25 cellular contexts compared by ENCODE assay signal in genomic region chr9:123727332-123727731, GRCh38.
A peak's percentile ranks its signal among the peaks of the same experiment; 100 is the strongest.
DNase-seq lines count a peak whose midpoint lies in the region; ATAC-seq and TF ChIP-seq lines count a peak whose summit lies in the region.
"Had no signal": no experiment of that assay in that cellular context is flagged by ENCODE, and none has a peak within 500 bp of the region (broad histone marks: within the 10 kb centered on the region; RNA-seq: fewer than 3 reads in every experiment).

No MANE protein-coding gene starts in this region.

- H3K4me3 ChIP-seq in AG10803 (ENCODE audit: low read length) (no peak overlapping the region), IMR-90 (ENCODE audit: insufficient read depth, low read depth, low read length) (no peak overlapping the region), choroid plexus epithelial cell (ENCODE audit: low read depth, low read length) (no peak overlapping the region), fibroblast of the aortic adventitia (ENCODE audit: low read depth, low read length) (no peak overlapping the region)

- no peaks in the 10 kb centered on the region for H3K9me1 ChIP-seq in IMR-90 (ENCODE audit: insufficient read depth, low read length)

- H3K56ac ChIP-seq in IMR-90 (ENCODE audit: extremely low read depth, insufficient read depth, low read length) = no peak overlapping the region

- H4K91ac ChIP-seq in IMR-90 (ENCODE audit: insufficient read depth, low read depth, low read length) = no peak overlapping the region

- H3K9me3 ChIP-seq in IMR-90 (ENCODE audit: control insufficient read depth, insufficient read depth, low read length) = peaks cover 2% of the 10 kb centered on the region; the same call in 1 of the 2 replicates

- TF ChIP-seq CTCF in AG10803 (conservative IDR thresholded peaks at IDR 0.05; ENCODE audit: low read length) (no peak), IMR-90 (conservative IDR thresholded peaks at IDR 0.05; ENCODE audit: low read depth, low read length) (no peak), choroid plexus epithelial cell (conservative IDR thresholded peaks at IDR 0.05; ENCODE audit: low read depth, low read length) (no peak), fibroblast of the aortic adventitia (IDR thresholded peaks at IDR 0.05; ENCODE audit: insufficient read depth, low read length) (no peak), GM13977 (IDR thresholded peaks at IDR 0.05; ENCODE audit: extremely low read depth, insufficient read depth, missing control alignments) (no peak)

- TF ChIP-seq RAD21 in IMR-90 (IDR thresholded peaks at IDR 0.05; ENCODE audit: low read length) = no peak

- no peaks in the 10 kb centered on the region for H3K36me3 ChIP-seq in IMR-90 (ENCODE audit: control insufficient read depth, insufficient read depth, low read length)

- H3K23ac ChIP-seq in IMR-90 (ENCODE audit: low read depth, low read length) = no peak overlapping the region

- DNase-seq in AG10803 (ENCODE audit: low read depth) = peak; percentile 24
- DNase-seq in IMR-90 = peak; percentile 47
- peak; percentile 15 for DNase-seq in choroid plexus epithelial cell (ENCODE audit: low read depth)
- DNase-seq in fibroblast of the aortic adventitia (ENCODE audit: low read depth) = peak; percentile 18
- no peak for DNase-seq in GM13977 (ENCODE audit: low spot score)
- no peak for DNase-seq in NCI-H187 treated with DMSO at 0.1 percent for 48 hours (lab: John Stamatoyannopoulos, UW)
- DNase-seq: AML-193; CD8-positive, alpha-beta memory T cell; DMS53; HFFc6; KBM-7; NCI-H1092; NCI-H1436; NCI-H1930; NCI-H345; NCI-H524 treated with DMSO at 0.1 percent for 48 hours; NCI-H82; SIG-M5; T-cell had no signal

- no peak overlapping the region for H3K9ac ChIP-seq in IMR-90 (ENCODE audit: low read depth, low read length)

- dilution Hi-C loops in IMR-90 (cut with HindIII; ENCODE audit: low sequenced_read_pairs, unreplicated experiment) = no loop called here

- H3K4ac ChIP-seq in IMR-90 (ENCODE audit: low read depth, low read length) = no peak overlapping the region

- no peak overlapping the region for H2BK120ac ChIP-seq in IMR-90 (ENCODE audit: low read depth, low read length)

- no peak overlapping the region for H3K18ac ChIP-seq in IMR-90 (ENCODE audit: low read depth, low read length)

- H3K27ac ChIP-seq in IMR-90 (ENCODE audit: insufficient read depth, low read length) = no peak overlapping the region
- H3K27ac ChIP-seq: 22Rv1, C4-2B had no signal

- H3K4me1 ChIP-seq in IMR-90 (ENCODE audit: control insufficient read depth, insufficient read depth, low read length) = no peaks in the 10 kb centered on the region

- H3K4me2 ChIP-seq in IMR-90 (ENCODE audit: low read depth, low read length) = no peak overlapping the region

- H2BK5ac ChIP-seq in IMR-90 (ENCODE audit: low read depth, low read length, poor library complexity, severe bottlenecking) = no peak overlapping the region

- H3K14ac ChIP-seq in IMR-90 (replicated peaks; ENCODE audit: low read depth, low read length) = no peak overlapping the region

- no peak overlapping the region for H2BK15ac ChIP-seq in IMR-90 (ENCODE audit: low read depth, low read length)

- no peaks in the 10 kb centered on the region for H4K20me1 ChIP-seq in IMR-90 (ENCODE audit: insufficient read depth, low read length)

- CTCF ChIA-PET in IMR-90 (lab: Yijun Ruan, JAX) = interaction anchor here (1.1 kb wide), 1 partner anchor 11 kb away, joined by 5 read pairs; no protein-coding TSS in a partner anchor

- WGBS in IMR-90 (ENCODE audit: extremely low coverage in 2 of 2, insufficient read length in 1 of 2), 2 experiments = no CpG with 5 or more reads among the region's 1 CpG

- BruUV-seq in IMR-90 (replicated peaks; lab: Mats Ljungman, UMichigan) = no TSS peak

- ATAC-seq in IMR-90 (ENCODE audit: low read depth) = no peak
- no peak for ATAC-seq in GM18502 (IDR thresholded peaks at IDR 0.05; ENCODE audit: poor library complexity, unreplicated experiment)
- ATAC-seq in HG03460 (IDR thresholded peaks at IDR 0.05; ENCODE audit: unreplicated experiment) = no peak
- ATAC-seq: Panc1, SK-N-SH treated with all-trans-retinoic acid at 6 μM for 48 hours, T-cell had no signal

- no peak overlapping the region for H2AK5ac ChIP-seq in IMR-90 (ENCODE audit: low read depth, low read length)

- H3K79me1 ChIP-seq in IMR-90 (ENCODE audit: low read depth in 1 of 2, low read length in 2 of 2) = peaks cover 2 to 4% of the 10 kb centered on the region in 2 experiments; a peak in 1 of 4 replicates

- TF ChIP-seq POLR2A in IMR-90 (IDR thresholded peaks at IDR 0.05; ENCODE audit: low read depth, low read length) = no peak

- H4K5ac ChIP-seq in IMR-90 (ENCODE audit: low read depth, low read length) = no peak overlapping the region

- no peak overlapping the region for H4K8ac ChIP-seq in IMR-90 (ENCODE audit: low read depth in 2 of 2, low read length in 2 of 2)

- H2AFZ ChIP-seq in IMR-90 (replicated peaks; ENCODE audit: low read length, poor library complexity) = no peak overlapping the region

- in situ Hi-C loops in IMR-90 (cut with MboI; ENCODE audit: low sequenced_read_pairs) = no loop called here
- in situ Hi-C loops in GM13977 (cut with MboI; ENCODE audit: low pct_unique_long_range_greater_than_20kb, low sequenced_read_pairs, unreplicated experiment) = no loop called here

- no peak overlapping the region for H2BK20ac ChIP-seq in IMR-90 (ENCODE audit: low read depth, low read length)

- H2AK9ac ChIP-seq in IMR-90 (replicated peaks; ENCODE audit: low read depth, low read length, poor library complexity) = no peak overlapping the region

- no peaks in the 10 kb centered on the region for H3K27me3 ChIP-seq in IMR-90 (ENCODE audit: control insufficient read depth, insufficient read depth, low read length)

- POLR2A ChIA-PET in IMR-90 (lab: Charles Lee; ENCODE audit: unreplicated experiment) = no interaction called here

- intact Hi-C loops in IMR-90 (cut with micrococcal nuclease) = loop anchor here (10.0 kb wide), 1 partner anchor 527 kb away; the partner anchor contains the start of gene NEK6

TF ChIP-seq in IMR-90, 13 proteins besides CTCF, POLR2A, EP300 and RAD21:
- peak; percentile 17; the same call in 1 of the 2 replicates for TF ChIP-seq FOS (IDR thresholded peaks at IDR 0.05; ENCODE audit: low read depth, low read length)
- no peak for TF ChIP-seq RFX5 (IDR thresholded peaks at IDR 0.05; ENCODE audit: low read depth, low read length)

Comparison
In these comparisons a context has a peak if more than half of its experiments do, and no peak if none do; other contexts are left out.
1. DNase-seq: peak in AG10803 (single experiment), IMR-90 (single experiment), choroid plexus epithelial cell (single experiment) and fibroblast of the aortic adventitia (single experiment); none in GM13977 (single experiment) and NCI-H187 treated with DMSO at 0.1 percent for 48 hours (single experiment).